22 cellular contexts compared by ENCODE assay signal in genomic region chr2:152686308-152686707, GRCh38.
"Had no signal": no experiment of that assay in that cellular context is flagged by ENCODE, and none has a peak within 500 bp of the region (broad histone marks: within the 10 kb centered on the region; RNA-seq: fewer than 3 reads in every experiment).

No MANE protein-coding gene starts in this region.

- H3K9me3 ChIP-seq: mucosa of descending colon, prostate gland, right atrium auricular region, suprapubic skin, transverse colon, vagina had no signal

- H3K27ac ChIP-seq: coronary artery, prostate gland, right atrium auricular region, suprapubic skin, transverse colon, vagina had no signal

- H3K27me3 Mint-ChIP-seq: activated CD4-positive, alpha-beta T cell treated with anti-CD3 and anti-CD28 coated beads, Interleukin-2, amount 10 ng/mL, durations not matched to agents 24 days and 14 days; activated CD8-positive, alpha-beta T cell treated with anti-CD3 and anti-CD28 coated beads for 36 hours; activated naive CD4-positive, alpha-beta T cell treated with anti-CD3 and anti-CD28 coated beads, Interleukin-2, amount 50 U/mL, for 24 hours; brain; memory B cell; naive B cell; stimulated activated naive CD8-positive, alpha-beta T cell treated with anti-CD3 and anti-CD28 coated beads, Interleukin-15, Interleukin-2, amounts not matched to agents 100 ng/mL and 50 ng/mL, for 24 hours had no signal

- H3K9me3 Mint-ChIP-seq: activated CD4-positive, alpha-beta T cell treated with anti-CD3 and anti-CD28 coated beads, Interleukin-2, amount 10 ng/mL, durations not matched to agents 24 days and 14 days; activated CD8-positive, alpha-beta T cell treated with anti-CD3 and anti-CD28 coated beads for 36 hours; activated naive CD4-positive, alpha-beta T cell treated with anti-CD3 and anti-CD28 coated beads, Interleukin-2, amount 50 U/mL, for 24 hours; immature natural killer cell; memory B cell; naive B cell; stimulated activated naive CD8-positive, alpha-beta T cell treated with anti-CD3 and anti-CD28 coated beads, Interleukin-15, Interleukin-2, amounts not matched to agents 100 ng/mL and 50 ng/mL, for 24 hours; T-helper 1 cell treated with Interleukin-12 subunit alpha and Interleukin-12 subunit beta and Interleukin-4 antibody, amounts not matched to agents 30 μg/mL and 1 μg/mL, for 36 hours had no signal

- H3K27me3 ChIP-seq: right atrium auricular region, suprapubic skin, transverse colon, vagina had no signal

- H3K4me3 Mint-ChIP-seq: activated CD4-positive, alpha-beta T cell treated with anti-CD3 and anti-CD28 coated beads, Interleukin-2, amount 10 ng/mL, durations not matched to agents 24 days and 14 days; activated CD8-positive, alpha-beta T cell treated with anti-CD3 and anti-CD28 coated beads for 36 hours; activated naive CD4-positive, alpha-beta T cell treated with anti-CD3 and anti-CD28 coated beads, Interleukin-2, amount 50 U/mL, for 24 hours; brain; immature natural killer cell; memory B cell; naive B cell; neural crest cell; stimulated activated naive CD8-positive, alpha-beta T cell treated with anti-CD3 and anti-CD28 coated beads, Interleukin-15, Interleukin-2, amounts not matched to agents 100 ng/mL and 50 ng/mL, for 24 hours; T-helper 1 cell treated with Interleukin-12 subunit alpha and Interleukin-12 subunit beta and Interleukin-4 antibody, amounts not matched to agents 30 μg/mL and 1 μg/mL, for 36 hours had no signal

- DNase-seq: activated CD4-positive, alpha-beta T cell treated with anti-CD3 and anti-CD28 coated beads, Interleukin-2, amount 10 ng/mL, durations not matched to agents 24 days and 14 days; activated CD8-positive, alpha-beta T cell treated with anti-CD3 and anti-CD28 coated beads for 36 hours; activated effector memory CD4-positive, alpha-beta T cell treated with anti-CD3 and anti-CD28 coated beads, Interleukin-2, amount 50 U/mL, for 16 hours; activated T-cell treated with anti-CD3 and anti-CD28 coated beads, Interleukin-2, amount 50 U/mL, for 48 hours; amygdala; erythroblast; immature natural killer cell; mucosa of descending colon; naive B cell; stimulated activated CD4-positive, alpha-beta T cell treated with anti-CD3 and anti-CD28 coated beads, Interleukin-2, amount 100 ng/mL, for 24 hours; transverse colon had no signal

- H3K36me3 ChIP-seq: prostate gland, right atrium auricular region had no signal

- H3K4me3 ChIP-seq: coronary artery, mucosa of descending colon, prostate gland, right atrium auricular region, suprapubic skin, transverse colon, vagina had no signal

- H3K4me1 ChIP-seq: right atrium auricular region, transverse colon, vagina had no signal

- ATAC-seq: activated CD8-positive, alpha-beta T cell treated with anti-CD3 and anti-CD28 coated beads for 36 hours; mucosa of descending colon had no signal

- H3K27ac Mint-ChIP-seq: activated CD4-positive, alpha-beta T cell treated with anti-CD3 and anti-CD28 coated beads, Interleukin-2, amount 10 ng/mL, durations not matched to agents 24 days and 14 days; activated CD8-positive, alpha-beta T cell treated with anti-CD3 and anti-CD28 coated beads for 36 hours; activated naive CD4-positive, alpha-beta T cell treated with anti-CD3 and anti-CD28 coated beads, Interleukin-2, amount 50 U/mL, for 24 hours; brain; immature natural killer cell; memory B cell; stimulated activated naive CD8-positive, alpha-beta T cell treated with anti-CD3 and anti-CD28 coated beads, Interleukin-15, Interleukin-2, amounts not matched to agents 100 ng/mL and 50 ng/mL, for 24 hours; T-helper 1 cell treated with Interleukin-12 subunit alpha and Interleukin-12 subunit beta and Interleukin-4 antibody, amounts not matched to agents 30 μg/mL and 1 μg/mL, for 36 hours had no signal
